In genomic region chr10:3757638-3758490, GRCh38 we compare ENCODE assay signal across 8 cellular contexts. TPM values are rescaled to one million over a fixed set of nuclear protein-coding genes. Genes with fewer than 3 reads are reported as not detected.
DNase-seq lines count a peak whose midpoint lies in the region; ATAC-seq and TF ChIP-seq lines count a peak whose summit lies in the region.

No MANE protein-coding gene starts in this region.

- H3K4me3 ChIP-seq in mesendoderm (ENCODE audit: low read length) (no peak overlapping the region), tibial artery (no peak overlapping the region)

- H2BK120ac ChIP-seq in mesendoderm (ENCODE audit: low read depth, low read length), result no peak overlapping the region

- no peaks in the 10 kb centered on the region for H3K27me3 Mint-ChIP-seq in activated CD8-positive, alpha-beta T cell treated with anti-CD3 and anti-CD28 coated beads for 36 hours

- H3K9ac ChIP-seq in mesendoderm (ENCODE audit: low read length), result no peak overlapping the region

- H3K4me1 ChIP-seq in mesendoderm (ENCODE audit: control insufficient read depth, low read depth, low read length) (peaks cover 2% of the 10 kb centered on the region), tibial artery (peaks cover 0 to 23% (median 14%) of the 10 kb centered on the region in 4 donors)

- no peak overlapping the region for H2BK5ac ChIP-seq in mesendoderm (ENCODE audit: low read length)

- POLR2A ChIA-PET in activated CD8-positive, alpha-beta T cell treated with anti-CD3 and anti-CD28 coated beads for 36 hours (lab: Charles Lee), result interaction anchor here (0.7 to 6.8 kb wide), 10 partner anchors 10 to 528 kb away, joined by 3 to 77 read pairs (median 6); partner anchors contain the start of gene KLF6

- H2BK15ac ChIP-seq in mesendoderm (replicated peaks; ENCODE audit: low read depth), result no peak overlapping the region

- H3K4me3 Mint-ChIP-seq in activated CD8-positive, alpha-beta T cell treated with anti-CD3 and anti-CD28 coated beads for 36 hours, result peak overlapping the region; percentile 59

- no peaks in the 10 kb centered on the region for H3K79me1 ChIP-seq in mesendoderm (ENCODE audit: low read length)

- H3K27ac ChIP-seq in mesendoderm (ENCODE audit: low read depth, low read length) (no peak overlapping the region), tibial artery (no peak overlapping the region)

- peaks cover 4% of the 10 kb centered on the region for H3K9me3 Mint-ChIP-seq in activated CD8-positive, alpha-beta T cell treated with anti-CD3 and anti-CD28 coated beads for 36 hours

- no peak overlapping the region for H3K56ac ChIP-seq in mesendoderm (ENCODE audit: low read length)

- H3K23ac ChIP-seq in mesendoderm (ENCODE audit: low read length), result no peak overlapping the region

- no peak overlapping the region for H4K5ac ChIP-seq in mesendoderm (ENCODE audit: low read length)

- peak; percentile 78 for DNase-seq in activated CD8-positive, alpha-beta T cell treated with anti-CD3 and anti-CD28 coated beads for 36 hours
- DNase-seq in kidney glomerular epithelial cell (lab: John Stamatoyannopoulos, UW) (peak; percentile 65), NCI-H146 (lab: John Stamatoyannopoulos, UW) (no peak), mesendoderm (no peak), tibial artery (no peak), DMS153 treated with DMSO at 0.1 percent for 48 hours (lab: John Stamatoyannopoulos, UW; ENCODE audit: unreplicated experiment) (no peak)

- no peak overlapping the region for H3K4ac ChIP-seq in mesendoderm (ENCODE audit: low read depth, low read length)

- ATAC-seq in GM19324 (IDR thresholded peaks at IDR 0.05; ENCODE audit: low FRiP score, unreplicated experiment), result peak; percentile 72
- ATAC-seq in HG03103 (IDR thresholded peaks at IDR 0.05; ENCODE audit: low read depth, unreplicated experiment), result peak; percentile 66
- ATAC-seq in activated CD8-positive, alpha-beta T cell treated with anti-CD3 and anti-CD28 coated beads for 36 hours, result peak; percentile 81

- H3K36me3 Mint-ChIP-seq in activated CD8-positive, alpha-beta T cell treated with anti-CD3 and anti-CD28 coated beads for 36 hours (ENCODE audit: low read depth), result peaks cover 3% of the 10 kb centered on the region

- WGBS in mesendoderm (ENCODE audit: extremely low coverage, insufficient coverage, low lambda C conversion rate), result no CpG with 5 or more reads among the region's 14 CpGs

- no peaks in the 10 kb centered on the region for H3K9me3 ChIP-seq in tibial artery

- H3K36me3 ChIP-seq in mesendoderm (ENCODE audit: control insufficient read depth, insufficient read depth, low read length) (no peaks in the 10 kb centered on the region), tibial artery (no peaks in the 10 kb centered on the region)

- peak overlapping the region; percentile 98 for H3K27ac Mint-ChIP-seq in activated CD8-positive, alpha-beta T cell treated with anti-CD3 and anti-CD28 coated beads for 36 hours

- H3K79me2 ChIP-seq in mesendoderm (ENCODE audit: control insufficient read depth, insufficient read depth, low read length), result no peaks in the 10 kb centered on the region

- CTCF ChIA-PET in activated CD8-positive, alpha-beta T cell treated with anti-CD3 and anti-CD28 coated beads for 36 hours (lab: Charles Lee), result interaction anchor here (0.7 to 1.8 kb wide), 7 partner anchors 8 to 79 kb away, joined by 3 to 6 read pairs (median 5); no protein-coding TSS in a partner anchor

- intact Hi-C loops in activated CD8-positive, alpha-beta T cell treated with anti-CD3 and anti-CD28 coated beads for 36 hours (cut with micrococcal nuclease), result loop anchor here (10.0 kb wide), 1 partner anchor 133 kb away; no protein-coding TSS in a partner anchor
- intact Hi-C loops in tibial artery (cut with DNase I; ENCODE audit: low total_unique reads), result no loop called here

- H4K8ac ChIP-seq in mesendoderm (ENCODE audit: low read depth, low read length), result no peak overlapping the region

- no peak overlapping the region for H2AK5ac ChIP-seq in mesendoderm (ENCODE audit: low read length)

- no peaks in the 10 kb centered on the region for H3K27me3 ChIP-seq in mesendoderm (ENCODE audit: insufficient read depth, low read length, poor library complexity)
- no peaks in the 10 kb centered on the region for H3K27me3 ChIP-seq in tibial artery

- H3K4me1 Mint-ChIP-seq in activated CD8-positive, alpha-beta T cell treated with anti-CD3 and anti-CD28 coated beads for 36 hours (ENCODE audit: low read depth), result peaks cover 79% of the 10 kb centered on the region

- no peak for TF ChIP-seq CTCF in activated CD8-positive, alpha-beta T cell treated with anti-CD3 and anti-CD28 coated beads for 36 hours (IDR thresholded peaks at IDR 0.05)
- TF ChIP-seq CTCF in tibial artery (IDR thresholded peaks at IDR 0.05), result no peak

- H3K18ac ChIP-seq in mesendoderm (ENCODE audit: low read length), result no peak overlapping the region

- H3K4me2 ChIP-seq in mesendoderm (ENCODE audit: low read length), result no peak overlapping the region

RNA-seq across cellular contexts. Expression of gene KLF6, which starts 27.1 kb away (rescaled TPM):
- 100 to 1,000 TPM; 116 to 120 TPM for total RNA-seq in activated CD8-positive, alpha-beta T cell treated with anti-CD3 and anti-CD28 coated beads for 36 hours
- polyA plus RNA-seq in mesendoderm (2013, experiment 1 of 2), result 36.1 TPM
- polyA plus RNA-seq in mesendoderm (2013, experiment 2 of 2), result 35.3 TPM

Comparison
In these comparisons a context has a peak if more than half of its experiments do, and no peak if none do; other contexts are left out.
1. DNase-seq: peak in activated CD8-positive, alpha-beta T cell treated with anti-CD3 and anti-CD28 coated beads for 36 hours (single experiment) and kidney glomerular epithelial cell (single experiment); none in NCI-H146 (single experiment), mesendoderm (single experiment), tibial artery (0 of 2) and DMS153 treated with DMSO at 0.1 percent for 48 hours (single experiment).
2. Peak in every context shown above with its lines, with median percentiles within 50 percentile points of each other: ATAC-seq.